8 cellular contexts compared by ENCODE assay signal in genomic region chr9:130579738-130580463, GRCh38. TPM values are rescaled to one million over a fixed set of nuclear protein-coding genes. Genes with fewer than 3 reads are reported as not detected.
DNase-seq lines count a peak whose midpoint lies in the region; ATAC-seq and TF ChIP-seq lines count a peak whose summit lies in the region.

No MANE protein-coding gene starts in this region.

- TF ChIP-seq POLR2A in upper lobe of left lung (IDR thresholded peaks at IDR 0.05) = no peak

- TF ChIP-seq EP300 in upper lobe of left lung (IDR thresholded peaks at IDR 0.05) = no peak

- H3K27me3 ChIP-seq in BJ (ENCODE audit: control insufficient read depth, insufficient read depth, low read length) = no peaks in the 10 kb centered on the region
- H3K27me3 ChIP-seq in Karpas-422 (ENCODE audit: low read length) = no peaks in the 10 kb centered on the region
- no peaks in the 10 kb centered on the region for H3K27me3 ChIP-seq in colonic mucosa
- no peaks in the 10 kb centered on the region for H3K27me3 ChIP-seq in upper lobe of left lung

- POLR2A ChIA-PET in BJ (lab: Charles Lee) = no interaction called here

- H3K36me3 ChIP-seq in BJ (ENCODE audit: control insufficient read depth, insufficient read depth, low read length) (0 out of 2 replicates have a peak, but pooled peaks cover 1% of the 10 kb centered on the region), Karpas-422 (ENCODE audit: insufficient read depth, low read length) (peaks cover 12% of the 10 kb centered on the region; the same call in 1 of the 2 replicates), colonic mucosa (no peaks in the 10 kb centered on the region), upper lobe of left lung (peaks cover 0 to 7% (median 0%) of the 10 kb centered on the region in 4 donors)

- WGBS in upper lobe of left lung, 2 donors = 2 to 7% methylated on average over 4 to 37 of the region's 40 CpGs

- H3K4me3 ChIP-seq in BJ (ENCODE audit: low read depth, low read length) (peak overlapping the region; percentile 92), Karpas-422 (ENCODE audit: low read length) (peak overlapping the region; percentile 93), colonic mucosa (peak overlapping the region; percentile 100), upper lobe of left lung (peak overlapping the region; percentile 72 to 92 (median 86))

- H3K4me1 ChIP-seq in Karpas-422 (ENCODE audit: low read length) = peaks cover 20% of the 10 kb centered on the region
- H3K4me1 ChIP-seq in colonic mucosa = peaks cover 16% of the 10 kb centered on the region
- H3K4me1 ChIP-seq in upper lobe of left lung = peaks cover 18 to 48% (median 27%) of the 10 kb centered on the region in 4 donors

- H3K36me3 Mint-ChIP-seq in memory B cell = peaks cover 5% of the 10 kb centered on the region

- H3K9me3 Mint-ChIP-seq in memory B cell = no peaks in the 10 kb centered on the region

- CTCF ChIA-PET in BJ (lab: Yijun Ruan, JAX) = interaction anchor here (0.6 to 1.2 kb wide), 3 partner anchors 11 to 931 kb away, joined by 3 to 4 read pairs (median 4); no protein-coding TSS in a partner anchor

- TF ChIP-seq CTCF in BJ (IDR thresholded peaks at IDR 0.05; ENCODE audit: insufficient read depth, low read depth, low read length) (no peak), colonic mucosa (IDR thresholded peaks at IDR 0.05) (no peak), upper lobe of left lung (IDR thresholded peaks at IDR 0.05) (no peak)

- H3K4me2 ChIP-seq in Karpas-422 (ENCODE audit: low read depth, low read length, poor library complexity, severe bottlenecking) = peak overlapping the region; percentile 79

- no peaks in the 10 kb centered on the region for H3K9me2 ChIP-seq in Karpas-422 (replicated peaks; ENCODE audit: insufficient read depth, low read length)

- intact Hi-C loops in colonic mucosa (cut with DNase I) = no loop called here

- H4K20me1 ChIP-seq in Karpas-422 (ENCODE audit: insufficient read depth, low read depth, low read length) = peaks cover 31% of the 10 kb centered on the region

- H2AFZ ChIP-seq in Karpas-422 (ENCODE audit: low read length) = 0 out of 2 replicates have a peak overlapping the region, but pooled peaks have one; percentile 45

- H3K9me3 ChIP-seq in Karpas-422 (ENCODE audit: low read length) (no peaks in the 10 kb centered on the region), colonic mucosa (no peaks in the 10 kb centered on the region), upper lobe of left lung (no peaks in the 10 kb centered on the region)

- H3K27ac ChIP-seq in Karpas-422 (ENCODE audit: low read length) (no peak overlapping the region), colonic mucosa (peak overlapping the region; percentile 88), upper lobe of left lung (peak overlapping the region; percentile 89 to 96 (median 92))

- DNase-seq in BJ (ENCODE audit: low read depth) (no peak), Karpas-422 (peak; percentile 54), colonic mucosa (no peak), memory B cell (ENCODE audit: low spot score in 2 of 2) (peak in 1 of 2 donors; percentile 46), upper lobe of left lung (no peak), DMS153 (lab: John Stamatoyannopoulos, UW) (no peak)

- H3K79me2 ChIP-seq in Karpas-422 (ENCODE audit: low read length) = peaks cover 52% of the 10 kb centered on the region

- H3K27ac Mint-ChIP-seq in memory B cell = peak overlapping the region; percentile 74

- peak overlapping the region; percentile 88 for H3K4me3 Mint-ChIP-seq in memory B cell

- ATAC-seq in GM21423 (IDR thresholded peaks at IDR 0.05; ENCODE audit: unreplicated experiment) (peak; percentile 19), memory B cell (ENCODE audit: low read depth) (peak; percentile 30), upper lobe of left lung (ENCODE audit: low FRiP score in 2 of 2) (peak; percentile 4 to 47), GM18520 (IDR thresholded peaks at IDR 0.05; ENCODE audit: unreplicated experiment) (no peak)

- no peaks in the 10 kb centered on the region for H3K27me3 Mint-ChIP-seq in memory B cell

- peaks cover 25% of the 10 kb centered on the region for H3K4me1 Mint-ChIP-seq in memory B cell

- peak overlapping the region; percentile 94 for H3K9ac ChIP-seq in Karpas-422 (ENCODE audit: low read length)
- H3K9ac ChIP-seq in colonic mucosa (ENCODE audit: low read depth in 2 of 2, low read length in 2 of 2) = peak overlapping the region; percentile 64 to 85

RNA-seq across cellular contexts. Expression of gene FUBP3, which starts 0.5 kb away (rescaled TPM):
- 28.7 and 38.8 TPM in 2 replicates for polyA plus RNA-seq in BJ (2011; rRNA removed)
- 44.6 and 84.4 TPM in 2 replicates for polyA minus RNA-seq in BJ (2011; rRNA and poly(A)+ RNA removed)
- 31.2 and 47.9 TPM in 2 replicates for total RNA-seq in Karpas-422 (2014; rRNA removed; shearing (Covaris generic); ENCODE audit: low replicate concordance)
- 10 to 100 TPM; 44.7 to 50.0 TPM for total RNA-seq in colonic mucosa
- 100 to 1,000 TPM in 1 of 6 donors, 10 to 100 TPM in 5; 28.7 to 139 (median 43.6) TPM for total RNA-seq in upper lobe of left lung
